In genomic region chr3:30297112-30297511, GRCh38 we compare ENCODE assay signal across 27 cellular contexts.
"Had no signal": no experiment of that assay in that cellular context is flagged by ENCODE, and none has a peak within 500 bp of the region (broad histone marks: within the 10 kb centered on the region; RNA-seq: fewer than 3 reads in every experiment).

No MANE protein-coding gene starts in this region.

- H3K27ac ChIP-seq: ascending aorta, brain microvascular endothelial cell, coronary artery, dorsolateral prefrontal cortex, left lung, pancreas, prostate gland, skin epidermis, upper lobe of left lung, vagina had no signal

- H3K36me3 ChIP-seq: ascending aorta, brain microvascular endothelial cell, left lung, pancreas, prostate gland, upper lobe of left lung, vagina had no signal

- H3K27me3 ChIP-seq: ascending aorta, brain microvascular endothelial cell, left lung, pancreas, upper lobe of left lung, vagina had no signal

- H3K4me3 ChIP-seq: ascending aorta, coronary artery, dorsolateral prefrontal cortex, left lung, lung, pancreas, prostate gland, skin epidermis, upper lobe of left lung, vagina had no signal

- DNase-seq: activated CD4-positive, alpha-beta memory T cell treated with anti-CD3 and anti-CD28 coated beads for 36 hours; activated CD4-positive, alpha-beta T cell treated with anti-CD3 and anti-CD28 coated beads, Interleukin-2, amount 10 ng/mL, durations not matched to agents 24 days and 14 days; activated CD4-positive, CD25-positive, alpha-beta regulatory T cell treated with anti-CD3 and anti-CD28 coated beads, Interleukin-2, amount 50 U/mL, for 72 hours; activated CD8-positive, alpha-beta memory T cell treated with anti-CD3 and anti-CD28 coated beads, Interleukin-2, amount 50 U/mL, for 4 hours; activated effector memory CD4-positive, alpha-beta T cell treated with anti-CD3 and anti-CD28 coated beads, Interleukin-2, amount 50 U/mL, for 16 hours; activated naive CD4-positive, alpha-beta T cell treated with anti-CD3 and anti-CD28 coated beads for 36 hours; activated naive CD8-positive, alpha-beta T cell treated with anti-CD3 and anti-CD28 coated beads, Interleukin-2, amount 10 ng/mL, durations not matched to agents 7 days and 5 days; activated T-cell treated with anti-CD3 and anti-CD28 coated beads, Interleukin-2, amount 50 U/mL, for 1 hour; brain microvascular endothelial cell; dorsolateral prefrontal cortex; effector memory CD4-positive, alpha-beta T cell; kidney glomerular epithelial cell; left lung; naive B cell; pancreas; retina; stimulated activated CD4-positive, alpha-beta T cell treated with anti-CD3 and anti-CD28 coated beads, Interleukin-12 subunit alpha, Interleukin-12 subunit beta, amount 100 ng/mL, for 4 hours; stimulated activated CD4-positive, alpha-beta T cell treated with anti-CD3 and anti-CD28 coated beads, Interleukin-4, amount 100 ng/mL, for 1 hour; substantia nigra; upper lobe of left lung had no signal

- H3K4me1 ChIP-seq: pancreas, prostate gland, upper lobe of left lung had no signal

- H3K9me3 ChIP-seq: ascending aorta, left lung, pancreas, prostate gland, upper lobe of left lung, vagina had no signal

- ATAC-seq: left lung, pancreas, sciatic nerve had no signal
